ENCODE assay signal across 18 cellular contexts in the genomic region with DNA sequence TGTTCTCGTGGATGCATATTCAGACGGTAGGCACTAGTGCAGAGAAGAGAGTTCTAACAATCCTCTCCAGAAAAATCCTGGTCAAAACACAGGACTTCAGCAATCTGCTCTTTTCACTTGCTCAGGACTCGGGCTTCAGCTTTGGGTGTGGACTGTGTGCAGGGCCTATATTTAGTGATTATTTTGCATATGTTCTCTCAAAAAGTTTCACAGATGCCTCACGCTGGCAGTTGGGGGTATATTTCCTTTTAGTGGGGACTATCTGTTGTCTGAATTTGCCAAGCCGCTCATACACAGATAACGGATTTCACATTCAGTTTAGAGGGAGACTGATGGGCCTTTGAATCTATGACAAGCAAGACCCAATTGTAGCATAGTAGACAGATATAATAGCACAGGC. TPM values are rescaled to one million over a fixed set of nuclear protein-coding genes. Genes with fewer than 3 reads are reported as not detected.
"Had no signal": no experiment of that assay in that cellular context is flagged by ENCODE, and none has a peak within 500 bp of the region (broad histone marks: within the 10 kb centered on the region; RNA-seq: fewer than 3 reads in every experiment).

No MANE protein-coding gene starts in this region.

- H3K27me3 Mint-ChIP-seq: activated CD4-positive, alpha-beta T cell treated with anti-CD3 and anti-CD28 coated beads for 36 hours; stimulated activated naive B cell treated with anti-CD40 and anti-IgM and Interleukin-4, amounts not matched to agents 10 μg/mL and 1 μg/mL and 100 μg/mL, for 72 hours had no signal

- H3K36me3 Mint-ChIP-seq: activated naive CD4-positive, alpha-beta T cell treated with anti-CD3 and anti-CD28 coated beads, Interleukin-2, amount 50 U/mL, for 72 hours; mesothelial cell of epicardium; stimulated activated naive B cell treated with anti-CD40 and anti-IgM and Interleukin-4, amounts not matched to agents 10 μg/mL and 1 μg/mL and 100 μg/mL, for 72 hours had no signal

- H3K9me3 Mint-ChIP-seq: activated naive CD4-positive, alpha-beta T cell treated with anti-CD3 and anti-CD28 coated beads, Interleukin-2, amount 50 U/mL, for 72 hours; activated T-helper 1 cell treated with anti-CD3 and anti-CD28 coated beads, Interleukin-12 subunit alpha, Interleukin-12 subunit beta, Interleukin-2, Interleukin-4 antibody, amounts not matched to agents 30 ng/mL and 10 ng/mL and 1 ng/mL, durations not matched to agents 14 hours and 24 hours and 36 hours; nephron had no signal

- H3K4me3 Mint-ChIP-seq: activated CD4-positive, alpha-beta T cell treated with anti-CD3 and anti-CD28 coated beads for 36 hours; activated T-helper 1 cell treated with anti-CD3 and anti-CD28 coated beads, Interleukin-12 subunit alpha, Interleukin-12 subunit beta, Interleukin-2, Interleukin-4 antibody, amounts not matched to agents 30 ng/mL and 10 ng/mL and 1 ng/mL, durations not matched to agents 14 hours and 24 hours and 36 hours; mesothelial cell of epicardium; nephron; stimulated activated naive B cell treated with anti-CD40 and anti-IgM and Interleukin-4, amounts not matched to agents 10 μg/mL and 1 μg/mL and 100 μg/mL, for 72 hours; WTC11 had no signal

- ATAC-seq: activated CD4-positive, alpha-beta T cell treated with anti-CD3 and anti-CD28 coated beads for 36 hours; activated naive CD4-positive, alpha-beta T cell treated with anti-CD3 and anti-CD28 coated beads, Interleukin-2, amount 50 U/mL, for 72 hours; left lobe of liver; stimulated activated naive B cell treated with anti-CD40 and anti-IgM and Interleukin-4, amounts not matched to agents 10 μg/mL and 1 μg/mL and 100 μg/mL, for 72 hours; upper lobe of right lung; WTC11 had no signal

- DNase-seq: activated CD4-positive, alpha-beta T cell treated with anti-CD3 and anti-CD28 coated beads for 36 hours; activated CD4-positive, alpha-beta T cell treated with anti-CD3 and anti-CD28 coated beads, Interleukin-2, amount 50 U/mL, for 48 hours; activated gamma-delta T cell treated with Interleukin-2 at 50 U/mL for 16 hours; adrenal gland; erythroblast; foreskin melanocyte; hypothalamus; nucleus accumbens; sigmoid colon; stimulated activated CD4-positive, alpha-beta T cell treated with anti-CD3 and anti-CD28 coated beads, Interleukin-4, amount 100 ng/mL, for 4 hours; stimulated activated naive B cell treated with anti-CD40 and anti-IgM and Interleukin-4, amounts not matched to agents 10 μg/mL and 1 μg/mL and 100 μg/mL, for 72 hours; upper lobe of right lung had no signal

- H3K27ac Mint-ChIP-seq: activated CD4-positive, alpha-beta T cell treated with anti-CD3 and anti-CD28 coated beads for 36 hours; activated naive CD4-positive, alpha-beta T cell treated with anti-CD3 and anti-CD28 coated beads, Interleukin-2, amount 50 U/mL, for 72 hours; activated T-helper 1 cell treated with anti-CD3 and anti-CD28 coated beads, Interleukin-12 subunit alpha, Interleukin-12 subunit beta, Interleukin-2, Interleukin-4 antibody, amounts not matched to agents 30 ng/mL and 10 ng/mL and 1 ng/mL, durations not matched to agents 14 hours and 24 hours and 36 hours; mesothelial cell of epicardium; nephron; stimulated activated naive B cell treated with anti-CD40 and anti-IgM and Interleukin-4, amounts not matched to agents 10 μg/mL and 1 μg/mL and 100 μg/mL, for 72 hours; WTC11 had no signal

- H3K4me1 Mint-ChIP-seq: activated CD4-positive, alpha-beta T cell treated with anti-CD3 and anti-CD28 coated beads for 36 hours had no signal

RNA-seq across cellular contexts. Expression of gene LRRN1, which starts 54.4 kb away (rescaled TPM):
- total RNA-seq: activated T-helper 1 cell treated with anti-CD3 and anti-CD28 coated beads, Interleukin-12 subunit alpha, Interleukin-12 subunit beta, Interleukin-2, Interleukin-4 antibody, amounts not matched to agents 30 ng/mL and 10 ng/mL and 1 ng/mL, durations not matched to agents 14 hours and 24 hours and 36 hours had no signal
